Comparison of ENCODE assay signal across 9 cellular contexts in the genomic region with DNA sequence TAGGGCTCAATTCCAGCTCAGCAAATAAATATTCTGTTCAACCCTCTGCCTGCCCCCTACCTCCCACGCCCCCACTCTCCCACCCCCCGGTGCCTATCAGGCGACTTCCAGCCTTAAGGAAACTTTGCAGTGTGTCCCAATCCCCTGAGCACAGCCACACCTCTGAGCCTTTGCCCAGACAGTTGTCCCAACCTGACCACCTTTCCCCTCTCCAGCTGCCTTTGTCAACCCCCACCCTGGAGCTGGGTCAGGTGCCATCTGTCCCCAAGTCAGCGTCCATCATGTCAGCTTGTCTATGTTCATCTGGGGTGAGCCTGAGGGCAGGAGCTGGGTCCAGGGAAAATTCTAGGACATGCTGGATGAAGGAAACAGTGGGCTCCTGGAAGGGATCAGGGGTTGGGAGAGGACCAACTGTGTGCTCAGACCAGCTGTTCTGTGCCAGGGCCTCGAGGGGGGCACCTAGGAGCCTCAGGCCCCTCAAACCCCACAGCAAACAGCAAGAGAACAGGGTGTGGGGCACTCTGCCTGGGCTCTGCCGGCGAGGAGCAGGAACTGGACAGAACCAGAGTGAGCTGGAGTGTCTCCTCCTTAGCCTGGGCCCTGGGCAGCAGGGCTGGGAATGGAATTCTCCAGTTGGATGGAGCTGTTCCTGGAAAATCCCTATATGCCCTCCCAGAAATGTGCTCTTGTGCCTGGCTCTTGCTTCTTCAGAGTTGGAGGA. TPM values are rescaled to one million over a fixed set of nuclear protein-coding genes. Genes with fewer than 3 reads are reported as not detected.
DNase-seq lines count a peak whose midpoint lies in the region; ATAC-seq and TF ChIP-seq lines count a peak whose summit lies in the region.
"Had no signal": no experiment of that assay in that cellular context is flagged by ENCODE, and none has a peak within 500 bp of the region (broad histone marks: within the 10 kb centered on the region; RNA-seq: fewer than 3 reads in every experiment).

No MANE protein-coding gene starts in this region.

- H3K27me3 ChIP-seq in Peyer's patch: no peaks in the 10 kb centered on the region
- H3K27me3 ChIP-seq in muscle layer of duodenum (ENCODE audit: low read depth, low read length): no peaks in the 10 kb centered on the region
- H3K27me3 ChIP-seq in transverse colon: no peaks in the 10 kb centered on the region
- H3K27me3 ChIP-seq: MG63 had no signal

- TF ChIP-seq POLR2A in Peyer's patch (IDR thresholded peaks at IDR 0.05): no peak
- no peak for TF ChIP-seq POLR2A in transverse colon (IDR thresholded peaks at IDR 0.05)

- H3K4me1 ChIP-seq in Peyer's patch (peaks cover 0 to 54% (median 9%) of the 10 kb centered on the region in 4 donors), muscle layer of duodenum (ENCODE audit: control insufficient read depth in 1 of 2, insufficient read depth in 2 of 2, low read length in 2 of 2) (peaks cover 27 to 66% of the 10 kb centered on the region in 2 donors), transverse colon (peaks cover 41 to 88% (median 60%) of the 10 kb centered on the region in 4 donors)

- no peak for TF ChIP-seq EP300 in transverse colon (IDR thresholded peaks at IDR 0.05; ENCODE audit: low read depth)

- no peaks in the 10 kb centered on the region for H3K36me3 ChIP-seq in Peyer's patch
- no peaks in the 10 kb centered on the region for H3K36me3 ChIP-seq in muscle layer of duodenum (ENCODE audit: control insufficient read depth in 1 of 2, insufficient read depth in 2 of 2, low read length in 2 of 2)
- H3K36me3 ChIP-seq in transverse colon: no peaks in the 10 kb centered on the region
- H3K36me3 ChIP-seq: MG63 had no signal

- TF ChIP-seq CTCF in Peyer's patch (IDR thresholded peaks at IDR 0.05) (no peak), transverse colon (IDR thresholded peaks at IDR 0.05) (no peak)

- no peaks in the 10 kb centered on the region for H3K9me3 ChIP-seq in Peyer's patch
- H3K9me3 ChIP-seq in muscle layer of duodenum (ENCODE audit: control insufficient read depth in 1 of 2, low read length in 2 of 2): no peaks in the 10 kb centered on the region
- H3K9me3 ChIP-seq in transverse colon: no peaks in the 10 kb centered on the region
- H3K9me3 ChIP-seq: MG63 had no signal

- in situ Hi-C loops in transverse colon (cut with MboI; ENCODE audit: low pct_ligation_motif_present in 1 of 4, low pct_unique_long_range_greater_than_20kb in 1 of 4, low sequenced_read_pairs in 3 of 4): no loop called here

- intact Hi-C loops in transverse colon (cut with DNase I; ENCODE audit: low total_unique reads): no loop called here

- no peak for ATAC-seq in HG02759 (IDR thresholded peaks at IDR 0.05; ENCODE audit: unreplicated experiment)
- ATAC-seq in HG03159 (IDR thresholded peaks at IDR 0.05; ENCODE audit: unreplicated experiment): no peak

- H3K27ac ChIP-seq in Peyer's patch: peak overlapping the region; percentile 67 to 85 (median 78)
- H3K27ac ChIP-seq in muscle layer of duodenum (ENCODE audit: low read length): peak overlapping the region; percentile 85
- H3K27ac ChIP-seq in transverse colon: peak overlapping the region; percentile 75 to 83 (median 82)

- 42% methylated on average over 7 of the region's 7 CpGs; no CpG with 5 or more reads in 1 of the 2 donors for WGBS in transverse colon (ENCODE audit: low coverage in 1 of 2), 2 donors

- H3K4me3 ChIP-seq in Peyer's patch (no peak overlapping the region), muscle layer of duodenum (ENCODE audit: low read depth in 1 of 2, low read length in 2 of 2) (no peak overlapping the region), transverse colon (no peak overlapping the region)
- H3K4me3 ChIP-seq: MG63 had no signal

- DNase-seq in Peyer's patch: peak in 1 of 3 donors; percentile 55
- DNase-seq in fibroblast of peridontal ligament (ENCODE audit: extremely low read depth): peak; percentile 31
- DNase-seq in transverse colon: peak; percentile 57
- DNase-seq in AG20443 (ENCODE audit: low spot score): no peak

RNA-seq across cellular contexts. Expression of gene CDH16, which starts 17.8 kb away (rescaled TPM):
- total RNA-seq in Peyer's patch (10 to 100 TPM in 3 of 4 donors, not detected in 1; 11.3 to 19.5 (median 15.4) TPM), transverse colon (1 to 10 TPM in 2 of 4 donors, under 1 TPM in 1, not detected in 1; 0.20 to 2.4 (median 1.8) TPM)
- total RNA-seq: subcutaneous adipose tissue had no signal

RNA-seq across cellular contexts. Expression of gene PDP2, which starts 20.6 kb away (rescaled TPM):
- 10 to 100 TPM; 12.1 to 27.9 (median 15.3) TPM for total RNA-seq in Peyer's patch
- total RNA-seq in transverse colon: 10 to 100 TPM in 2 of 4 donors, 1 to 10 TPM in 2; 4.9 to 36.2 (median 11.5) TPM

RNA-seq across cellular contexts. Expression of gene RRAD, which starts 24.5 kb away (rescaled TPM):
- total RNA-seq in Peyer's patch (1 to 10 TPM in 3 of 4 donors, under 1 TPM in 1; 0.53 to 4.1 (median 2.8) TPM), transverse colon (10 to 100 TPM in 1 of 4 donors, 1 to 10 TPM in 2, not detected in 1; 3.5 to 15.3 (median 4.2) TPM)

RNA-seq across cellular contexts. Expression of gene CIAO2B, which starts 33.3 kb away (rescaled TPM):
- total RNA-seq in Peyer's patch: 10 to 100 TPM; 28.1 to 72.7 (median 55.2) TPM
- total RNA-seq in transverse colon: 10 to 100 TPM; 15.3 to 93.8 (median 51.6) TPM

RNA-seq across cellular contexts. Expression of gene CES2, which starts 34.4 kb away (rescaled TPM):
- total RNA-seq in Peyer's patch (1,000 to 10,000 TPM in 3 of 4 donors, 100 to 1,000 TPM in 1; 113 to 4,512 (median 3,000) TPM), transverse colon (1,000 to 10,000 TPM in 2 of 4 donors, 100 to 1,000 TPM in 2; 462 to 1,338 (median 921) TPM)
